Comparison of ENCODE assay signal across 8 cellular contexts in genomic region chr6:34887753-34888440, GRCh38. TPM values are rescaled to one million over a fixed set of nuclear protein-coding genes. Genes with fewer than 3 reads are reported as not detected.
A peak's percentile ranks its signal among the peaks of the same experiment; 100 is the strongest.
DNase-seq lines count a peak whose midpoint lies in the region; ATAC-seq and TF ChIP-seq lines count a peak whose summit lies in the region.

Gene TAF11 (minus strand): TSS chr6:34888042. CDS start chr6:34887957, 85 bp downstream.

- ATAC-seq in HG02943 (IDR thresholded peaks at IDR 0.05; ENCODE audit: low read depth, unreplicated experiment) (peak; percentile 73), upper lobe of right lung (peak; percentile 92)

- peaks cover 2% of the 10 kb centered on the region for H3K9me3 Mint-ChIP-seq in progenitor cell of endocrine pancreas (ENCODE audit: low read depth)

- H3K27ac ChIP-seq in angular gyrus (ENCODE audit: low read depth, low read length) (peak within 1 kb of the TSS; percentile 85), left ventricle myocardium inferior (replicated peaks) (peak within 1 kb of the TSS; percentile 92), upper lobe of right lung (peak within 1 kb of the TSS; percentile 86)

- H3K36me3 Mint-ChIP-seq in progenitor cell of endocrine pancreas (ENCODE audit: insufficient read depth), result peaks cover 5% of the 10 kb centered on the region

- H3K27me3 Mint-ChIP-seq in progenitor cell of endocrine pancreas, result no peaks in the 10 kb centered on the region

- H3K4me1 Mint-ChIP-seq in progenitor cell of endocrine pancreas (ENCODE audit: low read depth), result peaks cover 30% of the 10 kb centered on the region

- H3K36me3 ChIP-seq in left ventricle myocardium inferior (peaks cover 14% of the 10 kb centered on the region), upper lobe of right lung (peaks cover 6% of the 10 kb centered on the region)

- H3K4me3 ChIP-seq in left ventricle myocardium inferior (peak within 1 kb of the TSS; percentile 85), upper lobe of right lung (peak within 1 kb of the TSS; percentile 76)

- TF ChIP-seq CTCF in GM13977 (IDR thresholded peaks at IDR 0.05; ENCODE audit: extremely low read depth, insufficient read depth, missing control alignments), result no peak
- TF ChIP-seq CTCF in left ventricle myocardium inferior (IDR thresholded peaks at IDR 0.05; ENCODE audit: borderline replicate concordance), result no peak
- TF ChIP-seq CTCF in progenitor cell of endocrine pancreas (IDR thresholded peaks at IDR 0.05; ENCODE audit: unreplicated experiment), result no peak
- no peak for TF ChIP-seq CTCF in upper lobe of right lung (IDR thresholded peaks at IDR 0.05)

- peak; percentile 84 for DNase-seq in GM13977 (ENCODE audit: low spot score)
- peak; percentile 84 to 90 for DNase-seq in NCI-H1930 (lab: John Stamatoyannopoulos, UW)
- DNase-seq in left ventricle myocardium inferior, result peak; percentile 93
- peak; percentile 74 for DNase-seq in progenitor cell of endocrine pancreas (ENCODE audit: low spot score, unreplicated experiment)
- peak; percentile 96 for DNase-seq in upper lobe of right lung

- peak within 1 kb of the TSS; percentile 100 for H3K4me3 Mint-ChIP-seq in progenitor cell of endocrine pancreas (ENCODE audit: low read depth)

- H3K9me3 ChIP-seq in left ventricle myocardium inferior (replicated peaks), result peaks cover 4% of the 10 kb centered on the region
- no peaks in the 10 kb centered on the region for H3K9me3 ChIP-seq in upper lobe of right lung

- intact Hi-C loops in T-helper 2 cell treated with Interferon-gamma antibody and Interleukin-4, amounts not matched to agents 100 ng/mL and 5 ng/mL, for 36 hours (cut with micrococcal nuclease), result loop anchor here (1.0 to 2.0 kb wide), 2 partner anchors 95 to 639 kb away; partner anchors contain the start of gene SMIM29
- intact Hi-C loops in left ventricle myocardium inferior (cut with micrococcal nuclease) (no loop called here), upper lobe of right lung (cut with DNase I) (no loop called here)

- in situ Hi-C loops in GM13977 (cut with MboI; ENCODE audit: low pct_unique_long_range_greater_than_20kb, low sequenced_read_pairs, unreplicated experiment), result no loop called here

- H3K27me3 ChIP-seq in left ventricle myocardium inferior (ENCODE audit: low read depth), result no peaks in the 10 kb centered on the region
- H3K27me3 ChIP-seq in upper lobe of right lung, result no peaks in the 10 kb centered on the region

- H3K27ac Mint-ChIP-seq in progenitor cell of endocrine pancreas, result peak within 1 kb of the TSS; percentile 99

- H3K4me1 ChIP-seq in left ventricle myocardium inferior (peaks cover 68% of the 10 kb centered on the region), upper lobe of right lung (peaks cover 25% of the 10 kb centered on the region)

RNA-seq across cellular contexts. Expression of gene TAF11, which starts in this region (rescaled TPM):
- total RNA-seq in T-helper 2 cell treated with Interferon-gamma antibody and Interleukin-4, amounts not matched to agents 100 ng/mL and 5 ng/mL, for 36 hours, result 28.1 and 31.0 TPM in 2 replicates
- total RNA-seq in left ventricle myocardium inferior (18.1 TPM), progenitor cell of endocrine pancreas (37.4 and 41.6 TPM in 2 replicates), upper lobe of right lung (18.1 TPM)

Comparison
In these comparisons a context has a peak if more than half of its experiments do, and no peak if none do; other contexts are left out.
1. Peak in every context shown above with its lines: DNase-seq, ATAC-seq, H3K4me3 ChIP-seq and H3K27ac ChIP-seq.